In the genomic region with DNA sequence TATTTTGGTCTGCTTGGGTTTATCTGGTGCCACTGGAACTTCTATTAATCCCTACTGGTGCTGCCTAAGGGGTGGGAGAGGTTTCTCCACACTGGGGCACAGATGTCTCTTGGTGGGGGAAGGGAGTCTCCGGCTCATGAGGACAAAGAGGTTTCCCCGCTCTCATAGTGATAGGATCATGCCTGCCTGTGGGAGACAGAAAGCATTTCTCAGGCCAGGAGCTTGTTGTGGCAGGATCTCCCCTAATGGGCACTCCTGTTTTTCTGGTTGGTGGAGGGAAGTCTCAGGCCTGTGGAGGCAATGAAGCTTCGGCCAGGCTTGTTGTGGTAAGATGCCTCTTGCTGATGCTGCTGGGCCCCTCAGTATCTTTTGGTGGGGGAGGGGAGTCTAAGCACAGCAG, we compare ENCODE assay signal across 15 cellular contexts.
"Had no signal": no experiment of that assay in that cellular context is flagged by ENCODE, and none has a peak within 500 bp of the region (broad histone marks: within the 10 kb centered on the region; RNA-seq: fewer than 3 reads in every experiment).

No MANE protein-coding gene starts in this region.

- H3K9me3 ChIP-seq: colonic mucosa, prostate gland, stomach, thoracic aorta had no signal

- ATAC-seq: activated CD4-positive, alpha-beta T cell treated with anti-CD3 and anti-CD28 coated beads for 36 hours; activated T-cell treated with anti-CD3 and anti-CD28 coated beads, Interleukin-2, amount 50 U/mL, for 72 hours; left lobe of liver; natural killer cell treated with Interleukin-12 subunit alpha and Interleukin-12 subunit beta and Interleukin-15 and Interleukin-18, amount 100 ng/mL, for 72 hours; sciatic nerve had no signal

- H3K36me3 ChIP-seq: colonic mucosa, prostate gland, stomach, thoracic aorta had no signal

- H3K27me3 Mint-ChIP-seq: activated CD4-positive, alpha-beta memory T cell treated with anti-CD3 and anti-CD28 coated beads, Interleukin-2, amount 10 ng/mL, durations not matched to agents 7 days and 5 days; activated CD4-positive, alpha-beta T cell treated with anti-CD3 and anti-CD28 coated beads for 36 hours had no signal

- H3K27ac Mint-ChIP-seq: activated CD4-positive, alpha-beta memory T cell treated with anti-CD3 and anti-CD28 coated beads, Interleukin-2, amount 10 ng/mL, durations not matched to agents 7 days and 5 days; activated CD4-positive, alpha-beta T cell treated with anti-CD3 and anti-CD28 coated beads for 36 hours; activated T-cell treated with anti-CD3 and anti-CD28 coated beads, Interleukin-2, amount 50 U/mL, for 72 hours; natural killer cell treated with Interleukin-12 subunit alpha and Interleukin-12 subunit beta and Interleukin-15 and Interleukin-18, amount 100 ng/mL, for 72 hours had no signal

- H3K27ac ChIP-seq: colonic mucosa, prostate gland, stomach, thoracic aorta had no signal

- H3K4me1 ChIP-seq: colonic mucosa, prostate gland, stomach had no signal

- H3K36me3 Mint-ChIP-seq: natural killer cell treated with Interleukin-12 subunit alpha and Interleukin-12 subunit beta and Interleukin-15 and Interleukin-18, amount 100 ng/mL, for 72 hours had no signal

- DNase-seq: activated CD4-positive, alpha-beta memory T cell treated with anti-CD3 and anti-CD28 coated beads, Interleukin-2, amount 10 ng/mL, durations not matched to agents 7 days and 5 days; activated CD4-positive, alpha-beta T cell treated with anti-CD3 and anti-CD28 coated beads for 36 hours; activated gamma-delta T cell treated with Interleukin-2 at 50 U/mL for 16 hours; activated T-cell treated with anti-CD3 and anti-CD28 coated beads, Interleukin-2, amount 50 U/mL, for 72 hours; caudate nucleus; colonic mucosa; effector CD4-positive, alpha-beta T cell; hippocampal formation; stimulated activated CD4-positive, alpha-beta T cell treated with anti-CD3 and anti-CD28 coated beads, Interleukin-4, amount 100 ng/mL, for 4 hours; stomach had no signal

- H3K4me3 Mint-ChIP-seq: activated CD4-positive, alpha-beta memory T cell treated with anti-CD3 and anti-CD28 coated beads, Interleukin-2, amount 10 ng/mL, durations not matched to agents 7 days and 5 days; activated CD4-positive, alpha-beta T cell treated with anti-CD3 and anti-CD28 coated beads for 36 hours; activated T-cell treated with anti-CD3 and anti-CD28 coated beads, Interleukin-2, amount 50 U/mL, for 72 hours; natural killer cell treated with Interleukin-12 subunit alpha and Interleukin-12 subunit beta and Interleukin-15 and Interleukin-18, amount 100 ng/mL, for 72 hours had no signal

- H3K4me3 ChIP-seq: colonic mucosa, prostate gland, stomach, thoracic aorta had no signal

- H3K27me3 ChIP-seq: colonic mucosa, stomach had no signal

- H3K4me1 Mint-ChIP-seq: activated CD4-positive, alpha-beta memory T cell treated with anti-CD3 and anti-CD28 coated beads, Interleukin-2, amount 10 ng/mL, durations not matched to agents 7 days and 5 days; activated CD4-positive, alpha-beta T cell treated with anti-CD3 and anti-CD28 coated beads for 36 hours had no signal
